Comparison of ENCODE assay signal across 8 cellular contexts in genomic region chr4:176277162-176277904, GRCh38. TPM values are rescaled to one million over a fixed set of nuclear protein-coding genes. Genes with fewer than 3 reads are reported as not detected.
DNase-seq lines count a peak whose midpoint lies in the region; ATAC-seq, FAIRE-seq and TF ChIP-seq lines count a peak whose summit lies in the region.

No MANE protein-coding gene starts in this region.

- POLR2A ChIA-PET in PC-3 (lab: Charles Lee; ENCODE audit: unreplicated experiment), result interaction anchor here (0.6 kb wide), 1 partner anchor 24 kb away, joined by 11 read pairs; no protein-coding TSS in a partner anchor

- peaks cover 27% of the 10 kb centered on the region for H3K4me1 ChIP-seq in PC-3 (ENCODE audit: insufficient read depth, low read length)

- DNase-seq in GM04504 (ENCODE audit: low read depth) (peak; percentile 58), HTR-8/SVneo (ENCODE audit: insufficient read length, low spot score) (peak; percentile 65), PC-3 (peak; percentile 63), chondrocyte (ENCODE audit: low spot score) (no peak), kidney tubule cell (ENCODE audit: low spot score) (peak; percentile 73), CD1c-positive myeloid dendritic cell (ENCODE audit: extremely low spot score) (no peak)
- DNase-seq in stimulated activated naive B cell treated with anti-CD40 and anti-IgM and Interleukin-4, amounts not matched to agents 10 μg/mL and 1 μg/mL and 100 μg/mL, for 72 hours, result no peak

- peak overlapping the region; percentile 75 for H2AFZ ChIP-seq in PC-3 (ENCODE audit: low read length)

- peak overlapping the region; percentile 28 for H3K27ac Mint-ChIP-seq in chondrocyte (ENCODE audit: unreplicated experiment)
- no peak overlapping the region for H3K27ac Mint-ChIP-seq in stimulated activated naive B cell treated with anti-CD40 and anti-IgM and Interleukin-4, amounts not matched to agents 10 μg/mL and 1 μg/mL and 100 μg/mL, for 72 hours

- H3K36me3 ChIP-seq in PC-3 (ENCODE audit: low read depth, low read length), result no peaks in the 10 kb centered on the region

- no peaks in the 10 kb centered on the region for H3K27me3 Mint-ChIP-seq in chondrocyte (ENCODE audit: low read depth)
- H3K27me3 Mint-ChIP-seq in stimulated activated naive B cell treated with anti-CD40 and anti-IgM and Interleukin-4, amounts not matched to agents 10 μg/mL and 1 μg/mL and 100 μg/mL, for 72 hours, result peaks cover 13 to 19% of the 10 kb centered on the region in 2 donors

- no peaks in the 10 kb centered on the region for H3F3A ChIP-seq in PC-3 (ENCODE audit: low read length, unreplicated experiment)

- CTCF ChIA-PET in PC-3 (lab: Charles Lee), result interaction anchor here (0.6 to 2.4 kb wide), 4 partner anchors 64 to 356 kb away, joined by 3 to 12 read pairs (median 7); no protein-coding TSS in a partner anchor

- no peaks in the 10 kb centered on the region for H3K79me2 ChIP-seq in PC-3 (ENCODE audit: low read length)

- peak overlapping the region; percentile 15; the same call in 1 of the 2 replicates for H3K9ac ChIP-seq in PC-3 (ENCODE audit: low read length)

- H4K20me1 ChIP-seq in PC-3 (ENCODE audit: low read length), result no peaks in the 10 kb centered on the region

- no peak overlapping the region for H3K27ac ChIP-seq in PC-3 (ENCODE audit: low read length)

- no peaks in the 10 kb centered on the region for H3K9me2 ChIP-seq in PC-3 (replicated peaks; ENCODE audit: low read length)

- peaks cover 41% of the 10 kb centered on the region for H3K4me1 Mint-ChIP-seq in chondrocyte (ENCODE audit: low read depth)
- H3K4me1 Mint-ChIP-seq in stimulated activated naive B cell treated with anti-CD40 and anti-IgM and Interleukin-4, amounts not matched to agents 10 μg/mL and 1 μg/mL and 100 μg/mL, for 72 hours, result no peaks in the 10 kb centered on the region

- intact Hi-C loops in PC-3 (cut with micrococcal nuclease), result loop anchor here (1.0 kb wide), 2 partner anchors 127 to 243 kb away; no protein-coding TSS in a partner anchor

- peak; percentile 66 for FAIRE-seq in HTR-8/SVneo (lab: Jason Lieb, UNC)

- H3K36me3 Mint-ChIP-seq in chondrocyte (ENCODE audit: low read depth), result no peaks in the 10 kb centered on the region
- no peaks in the 10 kb centered on the region for H3K36me3 Mint-ChIP-seq in stimulated activated naive B cell treated with anti-CD40 and anti-IgM and Interleukin-4, amounts not matched to agents 10 μg/mL and 1 μg/mL and 100 μg/mL, for 72 hours

- no peaks in the 10 kb centered on the region for H3K27me3 ChIP-seq in PC-3 (ENCODE audit: low read length)

- H3K9me3 ChIP-seq in PC-3 (ENCODE audit: low read length), result no peaks in the 10 kb centered on the region

- peak; percentile 98 for ATAC-seq in GM21367 (IDR thresholded peaks at IDR 0.05; ENCODE audit: unreplicated experiment)
- ATAC-seq in PC-3, result peak; percentile 63
- ATAC-seq in stimulated activated naive B cell treated with anti-CD40 and anti-IgM and Interleukin-4, amounts not matched to agents 10 μg/mL and 1 μg/mL and 100 μg/mL, for 72 hours (replicated peaks), result peak; percentile 72 to 78

- TF ChIP-seq CTCF in PC-3 (conservative IDR thresholded peaks at IDR 0.05; ENCODE audit: low read depth, low read length) (peak; percentile 72), chondrocyte (IDR thresholded peaks at IDR 0.05) (peak; percentile 82)

- H3K4me3 Mint-ChIP-seq in chondrocyte (ENCODE audit: unreplicated experiment), result no peak overlapping the region
- peak overlapping the region in 1 of 2 donors; percentile 14 for H3K4me3 Mint-ChIP-seq in stimulated activated naive B cell treated with anti-CD40 and anti-IgM and Interleukin-4, amounts not matched to agents 10 μg/mL and 1 μg/mL and 100 μg/mL, for 72 hours

- H3K4me2 ChIP-seq in PC-3 (ENCODE audit: low read length), result peak overlapping the region; percentile 79

- peak overlapping the region; percentile 55 for H3K4me3 ChIP-seq in PC-3 (ENCODE audit: low read length)

- no TSS peak for BruUV-seq in PC-3 (replicated peaks; lab: Mats Ljungman, UMichigan)

- H3K9me3 Mint-ChIP-seq in chondrocyte (ENCODE audit: low read depth), result peaks cover 2% of the 10 kb centered on the region
- peaks cover 0 to 1% of the 10 kb centered on the region in 2 donors for H3K9me3 Mint-ChIP-seq in stimulated activated naive B cell treated with anti-CD40 and anti-IgM and Interleukin-4, amounts not matched to agents 10 μg/mL and 1 μg/mL and 100 μg/mL, for 72 hours

RNA-seq across cellular contexts. Expression of gene ASB5, which starts 8.3 kb away (rescaled TPM):
- not detected in 2 replicates for total RNA-seq in PC-3 (2014; rRNA removed)
- total RNA-seq in chondrocyte, result 0.90 TPM in 1 of 3 replicates, not detected in the others

RNA-seq across cellular contexts. Expression of gene SPCS3, which starts 42.4 kb away (rescaled TPM):
- total RNA-seq in PC-3 (2014; rRNA removed) (42.4 and 56.1 TPM in 2 replicates), chondrocyte (114 to 154 TPM (median 122 TPM) in 3 replicates)

Comparison
In these comparisons a context has a peak if more than half of its experiments do, and no peak if none do; other contexts are left out.
1. DNase-seq: peak in GM04504 (single experiment), HTR-8/SVneo (single experiment), PC-3 (single experiment) and kidney tubule cell (single experiment); none in chondrocyte (single experiment), stimulated activated naive B cell treated with anti-CD40 and anti-IgM and Interleukin-4, amounts not matched to agents 10 μg/mL and 1 μg/mL and 100 μg/mL, for 72 hours (single experiment) and CD1c-positive myeloid dendritic cell (single experiment).
2. Peak in every context shown above with its lines, with median percentiles within 50 percentile points of each other: ATAC-seq.